Comparison of ENCODE assay signal across 18 cellular contexts in genomic region chr12:94948232-94948810, GRCh38.
"Had no signal": no experiment of that assay in that cellular context is flagged by ENCODE, and none has a peak within 500 bp of the region (broad histone marks: within the 10 kb centered on the region; RNA-seq: fewer than 3 reads in every experiment).

No MANE protein-coding gene starts in this region.

- H3K4me2 ChIP-seq: smooth muscle cell had no signal

- H3K36me3 ChIP-seq: left ventricle myocardium inferior, prostate gland, stomach, upper lobe of right lung had no signal

- DNase-seq: activated CD4-positive, alpha-beta T cell treated with anti-CD3 and anti-CD28 coated beads, Interleukin-2, amount 10 ng/mL, durations not matched to agents 24 days and 14 days; activated CD4-positive, CD25-positive, alpha-beta regulatory T cell; activated CD8-positive, alpha-beta T cell treated with anti-CD3 and anti-CD28 coated beads, Interleukin-2, amount 10 ng/mL, durations not matched to agents 7 days and 5 days; activated naive CD4-positive, alpha-beta T cell treated with Interleukin-2 at 50 U/mL for 16 hours; activated naive CD8-positive, alpha-beta T cell treated with anti-CD3 and anti-CD28 coated beads, Interleukin-2, amount 10 ng/mL, durations not matched to agents 7 days and 5 days; activated T-cell treated with anti-CD3 and anti-CD28 coated beads, Interleukin-2, amount 50 U/mL, for 24 hours; body of pancreas; caudate nucleus; effector memory CD8-positive, alpha-beta T cell; immature natural killer cell; kidney glomerular epithelial cell; left ventricle myocardium inferior; right cardiac atrium; stimulated activated CD4-positive, alpha-beta T cell treated with anti-CD3 and anti-CD28 coated beads, Interleukin-4, amount 100 ng/mL, for 1 hour; stomach; upper lobe of right lung had no signal

- H3K4me1 ChIP-seq: body of pancreas, left ventricle myocardium inferior, stomach, upper lobe of right lung had no signal

- H3K9me3 ChIP-seq: body of pancreas, left ventricle myocardium inferior, prostate gland, stomach, upper lobe of right lung had no signal

- H3K27me3 ChIP-seq: body of pancreas, upper lobe of right lung had no signal

- H3K4me3 ChIP-seq: body of pancreas, left ventricle myocardium inferior, prostate gland, smooth muscle cell, stomach, upper lobe of right lung had no signal

- H3K27ac ChIP-seq: body of pancreas, left ventricle myocardium inferior, prostate gland, stomach, upper lobe of right lung had no signal
